In the genomic region with DNA sequence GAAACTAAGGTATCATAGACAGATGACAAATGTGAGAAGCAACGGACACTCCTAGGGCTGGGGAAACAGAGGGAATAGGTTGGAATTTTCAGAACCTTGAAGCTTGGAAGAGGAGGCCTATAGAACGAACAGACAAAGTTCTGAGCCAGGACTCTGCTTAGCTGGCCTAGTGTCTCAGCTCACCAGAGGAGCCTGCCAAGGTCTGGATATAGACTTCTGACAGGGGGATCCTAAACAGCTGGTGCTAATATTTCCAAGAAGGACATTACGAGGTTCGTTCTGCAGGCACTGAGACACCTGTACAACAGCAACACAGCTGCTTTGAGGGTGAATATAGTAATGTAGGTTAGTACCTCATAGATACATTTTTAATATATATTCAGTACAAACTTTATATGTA, we compare ENCODE assay signal across 30 cellular contexts.
"Had no signal": no experiment of that assay in that cellular context is flagged by ENCODE, and none has a peak within 500 bp of the region (broad histone marks: within the 10 kb centered on the region; RNA-seq: fewer than 3 reads in every experiment).

No MANE protein-coding gene starts in this region.

- H3K9ac ChIP-seq: KMS-11, SK-N-SH had no signal

- H3K9me2 ChIP-seq: SK-N-SH had no signal

- FAIRE-seq: TTC549 had no signal

- H3K27ac Mint-ChIP-seq: activated CD4-positive, alpha-beta T cell treated with anti-CD3 and anti-CD28 coated beads, Interleukin-2, amount 10 ng/mL, durations not matched to agents 24 days and 14 days; activated CD8-positive, alpha-beta T cell treated with anti-CD3 and anti-CD28 coated beads for 36 hours; activated naive CD8-positive, alpha-beta T cell treated with anti-CD3 and anti-CD28 coated beads for 36 hours; activated T-cell treated with anti-CD3 and anti-CD28 coated beads, Interleukin-2, amount 50 U/mL, for 72 hours; activated T-helper 17 cell treated with anti-CD3 and anti-CD28 coated beads, Interleukin-2, amount 50 U/mL, for 72 hours; T-helper 1 cell treated with Interleukin-12 subunit alpha and Interleukin-12 subunit beta and Interleukin-4 antibody, amounts not matched to agents 30 μg/mL and 1 μg/mL, for 36 hours; T-helper 2 cell treated with Interferon-gamma antibody and Interleukin-4, amounts not matched to agents 5 μg/mL and 100 μg/mL, for 36 hours had no signal

- H3K27me3 Mint-ChIP-seq: activated CD4-positive, alpha-beta T cell treated with anti-CD3 and anti-CD28 coated beads, Interleukin-2, amount 10 ng/mL, durations not matched to agents 24 days and 14 days; activated CD8-positive, alpha-beta T cell treated with anti-CD3 and anti-CD28 coated beads for 36 hours; activated naive CD8-positive, alpha-beta T cell treated with anti-CD3 and anti-CD28 coated beads for 36 hours; activated T-helper 17 cell treated with anti-CD3 and anti-CD28 coated beads, Interleukin-2, amount 50 U/mL, for 72 hours had no signal

- H3K36me3 Mint-ChIP-seq: activated naive CD8-positive, alpha-beta T cell treated with anti-CD3 and anti-CD28 coated beads for 36 hours had no signal

- H3K27ac ChIP-seq: brain microvascular endothelial cell, KMS-11, SJSA1 had no signal

- H3K9me3 Mint-ChIP-seq: activated CD4-positive, alpha-beta T cell treated with anti-CD3 and anti-CD28 coated beads, Interleukin-2, amount 10 ng/mL, durations not matched to agents 24 days and 14 days; T-helper 2 cell treated with Interferon-gamma antibody and Interleukin-4, amounts not matched to agents 5 μg/mL and 100 μg/mL, for 36 hours had no signal

- H3K4me1 ChIP-seq: SJSA1 had no signal

- H3K4me3 Mint-ChIP-seq: activated CD4-positive, alpha-beta T cell treated with anti-CD3 and anti-CD28 coated beads, Interleukin-2, amount 10 ng/mL, durations not matched to agents 24 days and 14 days; activated CD8-positive, alpha-beta T cell treated with anti-CD3 and anti-CD28 coated beads for 36 hours; activated naive CD8-positive, alpha-beta T cell treated with anti-CD3 and anti-CD28 coated beads for 36 hours; activated T-cell treated with anti-CD3 and anti-CD28 coated beads, Interleukin-2, amount 50 U/mL, for 72 hours; activated T-helper 17 cell treated with anti-CD3 and anti-CD28 coated beads, Interleukin-2, amount 50 U/mL, for 72 hours; T-helper 1 cell treated with Interleukin-12 subunit alpha and Interleukin-12 subunit beta and Interleukin-4 antibody, amounts not matched to agents 30 μg/mL and 1 μg/mL, for 36 hours; T-helper 2 cell treated with Interferon-gamma antibody and Interleukin-4, amounts not matched to agents 5 μg/mL and 100 μg/mL, for 36 hours had no signal

- H3K27me3 ChIP-seq: brain microvascular endothelial cell, SJSA1 had no signal

- H3K9me3 ChIP-seq: SJSA1, SK-N-SH had no signal

- DNase-seq: activated CD4-positive, alpha-beta T cell treated with anti-CD3 and anti-CD28 coated beads, Interleukin-2, amount 10 ng/mL, durations not matched to agents 24 days and 14 days; activated CD4-positive, alpha-beta T cell treated with anti-CD3 and anti-CD28 coated beads, Interleukin-2, amount 50 U/mL, for 4 hours; activated CD8-positive, alpha-beta T cell treated with anti-CD3 and anti-CD28 coated beads for 36 hours; activated effector memory CD4-positive, alpha-beta T cell treated with anti-CD3 and anti-CD28 coated beads, Interleukin-2, amount 50 U/mL, for 16 hours; activated naive CD4-positive, alpha-beta T cell; activated naive CD4-positive, alpha-beta T cell treated with anti-CD3 and anti-CD28 coated beads, Interleukin-2, amount 50 U/mL, for 16 hours; activated naive CD8-positive, alpha-beta T cell treated with anti-CD3 and anti-CD28 coated beads for 36 hours; activated T-cell treated with anti-CD3 and anti-CD28 coated beads, Interleukin-2, amount 50 U/mL, for 1 hour; activated T-cell treated with anti-CD3 and anti-CD28 coated beads, Interleukin-2, amount 50 U/mL, for 72 hours; amniotic stem cell; aorta; brain microvascular endothelial cell; central memory CD4-positive, alpha-beta T cell; MM.1S; MV-4-11; NCI-H1092; NCI-H1436 treated with DMSO at 0.1 percent for 48 hours; NCI-H1694 treated with DMSO at 0.1 percent for 48 hours; NCI-H2029; NCI-H510A; NK-92 treated with Interleukin-12 subunit alpha and Interleukin-12 subunit beta, amount 100 ng/mL, for 24 hours; SHP77 treated with DMSO at 0.1 percent for 48 hours; SK-N-SH had no signal

- H3K4me3 ChIP-seq: SJSA1 had no signal

- H3K4me1 Mint-ChIP-seq: activated CD4-positive, alpha-beta T cell treated with anti-CD3 and anti-CD28 coated beads, Interleukin-2, amount 10 ng/mL, durations not matched to agents 24 days and 14 days; activated naive CD8-positive, alpha-beta T cell treated with anti-CD3 and anti-CD28 coated beads for 36 hours; activated T-helper 17 cell treated with anti-CD3 and anti-CD28 coated beads, Interleukin-2, amount 50 U/mL, for 72 hours had no signal

- H3K36me3 ChIP-seq: brain microvascular endothelial cell, SJSA1 had no signal

- ATAC-seq: activated CD8-positive, alpha-beta T cell treated with anti-CD3 and anti-CD28 coated beads for 36 hours; activated T-cell treated with anti-CD3 and anti-CD28 coated beads, Interleukin-2, amount 50 U/mL, for 72 hours; activated T-helper 17 cell treated with anti-CD3 and anti-CD28 coated beads, Interleukin-2, amount 50 U/mL, for 72 hours; Panc1 had no signal

- H3K4me2 ChIP-seq: KMS-11, SK-N-SH had no signal
